Comparison of ENCODE assay signal across 17 cellular contexts in genomic region chr12:32946504-32947131, GRCh38. TPM values are rescaled to one million over a fixed set of nuclear protein-coding genes. Genes with fewer than 3 reads are reported as not detected.
"Had no signal": no experiment of that assay in that cellular context is flagged by ENCODE, and none has a peak within 500 bp of the region (broad histone marks: within the 10 kb centered on the region; RNA-seq: fewer than 3 reads in every experiment).

No MANE protein-coding gene starts in this region.

- H3K4me1 ChIP-seq: adrenal gland had no signal

- H3K27me3 Mint-ChIP-seq: activated naive CD8-positive, alpha-beta T cell treated with anti-CD3 and anti-CD28 coated beads, Interleukin-2, amount 10 ng/mL, durations not matched to agents 7 days and 5 days; T-helper 17 cell had no signal

- H3K9me3 Mint-ChIP-seq: activated naive CD8-positive, alpha-beta T cell treated with anti-CD3 and anti-CD28 coated beads, Interleukin-2, amount 10 ng/mL, durations not matched to agents 7 days and 5 days; WTC11 had no signal

- H3K27ac Mint-ChIP-seq: activated CD8-positive, alpha-beta T cell treated with anti-CD3 and anti-CD28 coated beads, Interleukin-2, amount 10 ng/mL, durations not matched to agents 7 days and 5 days; activated naive CD8-positive, alpha-beta T cell treated with anti-CD3 and anti-CD28 coated beads, Interleukin-2, amount 10 ng/mL, durations not matched to agents 7 days and 5 days; T-helper 17 cell; WTC11 had no signal

- H3K4me3 Mint-ChIP-seq: activated CD8-positive, alpha-beta T cell treated with anti-CD3 and anti-CD28 coated beads, Interleukin-2, amount 10 ng/mL, durations not matched to agents 7 days and 5 days; activated naive CD8-positive, alpha-beta T cell treated with anti-CD3 and anti-CD28 coated beads, Interleukin-2, amount 10 ng/mL, durations not matched to agents 7 days and 5 days; T-helper 17 cell; WTC11 had no signal

- H3K9me3 ChIP-seq: adrenal gland had no signal

- H3K4me1 Mint-ChIP-seq: activated naive CD8-positive, alpha-beta T cell treated with anti-CD3 and anti-CD28 coated beads, Interleukin-2, amount 10 ng/mL, durations not matched to agents 7 days and 5 days; T-helper 17 cell; WTC11 had no signal

- H3K36me3 Mint-ChIP-seq: activated naive CD8-positive, alpha-beta T cell treated with anti-CD3 and anti-CD28 coated beads, Interleukin-2, amount 10 ng/mL, durations not matched to agents 7 days and 5 days; WTC11 had no signal

- DNase-seq: activated CD4-positive, alpha-beta T cell treated with anti-CD3 and anti-CD28 coated beads for 48 hours; activated CD4-positive, alpha-beta T cell treated with anti-CD3 and anti-CD28 coated beads, Interleukin-2, amount 50 U/mL, for 4 hours; activated CD4-positive, CD25-positive, alpha-beta regulatory T cell treated with anti-CD3 and anti-CD28 coated beads, Interleukin-2, amount 50 U/mL, for 72 hours; activated CD8-positive, alpha-beta memory T cell treated with anti-CD3 and anti-CD28 coated beads, Interleukin-2, amount 50 U/mL, for 48 hours; activated CD8-positive, alpha-beta T cell treated with anti-CD3 and anti-CD28 coated beads, Interleukin-2, amount 10 ng/mL, durations not matched to agents 7 days and 5 days; activated naive CD4-positive, alpha-beta T cell treated with anti-CD3 and anti-CD28 coated beads, Interleukin-2, amount 50 U/mL, for 16 hours; activated naive CD8-positive, alpha-beta T cell treated with anti-CD3 and anti-CD28 coated beads, Interleukin-2, amount 10 ng/mL, durations not matched to agents 7 days and 5 days; activated T-cell treated with anti-CD3 and anti-CD28 coated beads, Interleukin-2, amount 50 U/mL, for 1 hour; adrenal gland; central memory CD4-positive, alpha-beta T cell; NCI-H187 treated with DMSO at 0.1 percent for 48 hours; NCI-H2081 treated with DMSO at 0.1 percent for 48 hours; SIG-M5; T-helper 17 cell; T-helper 9 cell had no signal

- H3K27me3 ChIP-seq: adrenal gland had no signal

- H3K27ac ChIP-seq: adrenal gland had no signal

- H3K4me3 ChIP-seq: adrenal gland had no signal

- H3K36me3 ChIP-seq: adrenal gland had no signal

RNA-seq across cellular contexts. Expression of gene PKP2, which starts 50.0 kb away (rescaled TPM):
- total RNA-seq: activated CD8-positive, alpha-beta T cell treated with anti-CD3 and anti-CD28 coated beads, Interleukin-2, amount 10 ng/mL, durations not matched to agents 7 days and 5 days; RPMI7951 had no signal
